In genomic region chr2:120440521-120441350, GRCh38 we compare ENCODE assay signal across 20 cellular contexts.
DNase-seq lines count a peak whose midpoint lies in the region; ATAC-seq, FAIRE-seq and TF ChIP-seq lines count a peak whose summit lies in the region.
"Had no signal": no experiment of that assay in that cellular context is flagged by ENCODE, and none has a peak within 500 bp of the region (broad histone marks: within the 10 kb centered on the region; RNA-seq: fewer than 3 reads in every experiment).

No MANE protein-coding gene starts in this region.

- peak overlapping the region; percentile 34 to 77 (median 36) for H3K4me3 Mint-ChIP-seq in nephron
- H3K4me3 Mint-ChIP-seq in activated T-cell treated with anti-CD3 and anti-CD28 coated beads, Interleukin-2, amount 50 U/mL, for 72 hours = no peak overlapping the region
- H3K4me3 Mint-ChIP-seq: CD4-positive, CD25-positive, alpha-beta regulatory T cell had no signal

- ATAC-seq in GM18909 (IDR thresholded peaks at IDR 0.05; ENCODE audit: poor library complexity, unreplicated experiment) = no peak
- ATAC-seq in activated T-cell treated with anti-CD3 and anti-CD28 coated beads, Interleukin-2, amount 50 U/mL, for 72 hours (replicated peaks in 1 of 2) = no peak

- H3K4me3 ChIP-seq in H7 (ENCODE audit: insufficient read depth, low read depth, low read length) (no peak overlapping the region), spleen (no peak overlapping the region)
- H3K4me3 ChIP-seq: GM23248 had no signal

- H3K36me3 ChIP-seq in H7 (replicated peaks; ENCODE audit: control insufficient read depth, insufficient read depth, low read length) (no peaks in the 10 kb centered on the region), spleen (no peaks in the 10 kb centered on the region)

- peaks cover 93% of the 10 kb centered on the region for H3K27me3 Mint-ChIP-seq in nephron (ENCODE audit: low read depth)
- peaks cover 52% of the 10 kb centered on the region for H3K27me3 Mint-ChIP-seq in activated T-cell treated with anti-CD3 and anti-CD28 coated beads, Interleukin-2, amount 50 U/mL, for 72 hours (ENCODE audit: low read depth)

- no peak for TF ChIP-seq POLR2A in spleen (IDR thresholded peaks at IDR 0.05)

- no peaks in the 10 kb centered on the region for H3K9me3 ChIP-seq in spleen

- no peak overlapping the region for H3K27ac Mint-ChIP-seq in nephron
- H3K27ac Mint-ChIP-seq in activated T-cell treated with anti-CD3 and anti-CD28 coated beads, Interleukin-2, amount 50 U/mL, for 72 hours = no peak overlapping the region
- H3K27ac Mint-ChIP-seq: CD4-positive, CD25-positive, alpha-beta regulatory T cell had no signal

- no peak for TF ChIP-seq CTCF in nephron (IDR thresholded peaks at IDR 0.05; ENCODE audit: unreplicated experiment in 3 of 3)
- TF ChIP-seq CTCF in spleen (IDR thresholded peaks at IDR 0.05 in 8 of 11, conservative IDR thresholded peaks at IDR 0.05 in 3 of 11) = no peak

- 80 to 94% (median 88%) methylated on average over 14 to 17 of the region's 17 CpGs for WGBS in spleen, 5 donors

- H3K27me3 ChIP-seq in H7 (ENCODE audit: control insufficient read depth, insufficient read depth, low read length) = peaks cover 51% of the 10 kb centered on the region
- peaks cover 3 to 88% (median 32%) of the 10 kb centered on the region in 7 donors for H3K27me3 ChIP-seq in spleen (replicated peaks in 1 of 7)

- intact Hi-C loops in spleen (cut with DNase I; ENCODE audit: low total_unique reads) = no loop called here

- DNase-seq in H7 (peak; percentile 35), HTR-8/SVneo (ENCODE audit: insufficient read length, low spot score) (no peak), spleen (peak; percentile 56)
- no peak for DNase-seq in activated naive CD4-positive, alpha-beta T cell treated with anti-CD3 and anti-CD28 coated beads, Interleukin-2, amount 50 U/mL, for 16 hours
- no peak for DNase-seq in activated T-cell treated with anti-CD3 and anti-CD28 coated beads, Interleukin-2, amount 50 U/mL, for 72 hours
- DNase-seq: CD4-positive, CD25-positive, alpha-beta regulatory T cell; DND-41; GM23248; HCEC 1CT; KG1; NCI-H1105; NCI-H146; NCI-H2029; NCI-H2171 treated with DMSO at 0.1 percent for 48 hours; NCI-H524 treated with DMSO at 0.1 percent for 48 hours; Right ventricle myocardium superior had no signal

- H3K36me3 Mint-ChIP-seq in nephron (ENCODE audit: low read depth) = no peaks in the 10 kb centered on the region
- H3K36me3 Mint-ChIP-seq in activated T-cell treated with anti-CD3 and anti-CD28 coated beads, Interleukin-2, amount 50 U/mL, for 72 hours (ENCODE audit: insufficient read depth in 2 of 2) = no peaks in the 10 kb centered on the region
- H3K36me3 Mint-ChIP-seq: CD4-positive, CD25-positive, alpha-beta regulatory T cell had no signal

- FAIRE-seq in HTR-8/SVneo (lab: Jason Lieb, UNC) = peak; percentile 28
- FAIRE-seq: GM12891 had no signal

- peaks cover 39% of the 10 kb centered on the region for H3K4me1 Mint-ChIP-seq in nephron
- peaks cover 11% of the 10 kb centered on the region for H3K4me1 Mint-ChIP-seq in activated T-cell treated with anti-CD3 and anti-CD28 coated beads, Interleukin-2, amount 50 U/mL, for 72 hours (ENCODE audit: low read depth)

- H3K9me3 Mint-ChIP-seq in nephron = no peaks in the 10 kb centered on the region
- no peaks in the 10 kb centered on the region for H3K9me3 Mint-ChIP-seq in activated T-cell treated with anti-CD3 and anti-CD28 coated beads, Interleukin-2, amount 50 U/mL, for 72 hours
- H3K9me3 Mint-ChIP-seq: CD4-positive, CD25-positive, alpha-beta regulatory T cell had no signal

- no peak overlapping the region for H3K27ac ChIP-seq in spleen
- H3K27ac ChIP-seq: GM23248, HL-60 had no signal

- H3K4me1 ChIP-seq in spleen = peaks cover 5 to 17% (median 12%) of the 10 kb centered on the region in 6 donors

Comparison
In these comparisons a context has a peak if more than half of its experiments do, and no peak if none do; other contexts are left out.
1. DNase-seq: peak in H7 (single experiment) and spleen (single experiment); none in HTR-8/SVneo (single experiment), activated naive CD4-positive, alpha-beta T cell treated with anti-CD3 and anti-CD28 coated beads, Interleukin-2, amount 50 U/mL, for 16 hours (single experiment) and activated T-cell treated with anti-CD3 and anti-CD28 coated beads, Interleukin-2, amount 50 U/mL, for 72 hours (0 of 2).
2. H3K4me3 Mint-ChIP-seq: peak in nephron (3 of 3); none in activated T-cell treated with anti-CD3 and anti-CD28 coated beads, Interleukin-2, amount 50 U/mL, for 72 hours (0 of 2).